In the genomic region with DNA sequence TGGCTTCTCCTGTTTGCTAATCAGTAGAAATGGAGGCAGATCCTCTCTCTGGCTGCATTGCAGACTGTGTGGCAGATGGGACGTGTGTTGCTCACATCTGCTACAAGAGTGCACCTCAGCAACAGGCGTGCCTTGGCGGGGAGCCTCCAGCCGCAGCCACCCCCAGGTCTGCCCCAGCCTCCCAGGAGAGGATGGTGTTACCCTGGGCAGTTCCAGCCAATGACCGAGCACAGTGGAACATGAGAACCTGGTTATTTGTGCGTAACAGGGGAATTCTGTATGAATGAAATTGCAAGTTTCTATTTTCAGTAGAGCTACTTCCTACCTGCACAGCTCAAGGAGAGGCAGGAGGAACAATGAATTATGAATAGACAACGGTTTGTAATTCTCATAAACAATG, we compare ENCODE assay signal across 12 cellular contexts.
DNase-seq lines count a peak whose midpoint lies in the region; ATAC-seq lines count a peak whose summit lies in the region.
"Had no signal": no experiment of that assay in that cellular context is flagged by ENCODE, and none has a peak within 500 bp of the region (broad histone marks: within the 10 kb centered on the region; RNA-seq: fewer than 3 reads in every experiment).

No MANE protein-coding gene starts in this region.

- peak; percentile 17 for DNase-seq in left kidney (ENCODE audit: low read depth, low spot score)
- DNase-seq in NCI-H2196 treated with DMSO at 0.1 percent for 48 hours (lab: John Stamatoyannopoulos, UW; ENCODE audit: unreplicated experiment): no peak
- DNase-seq in pons (ENCODE audit: low spot score): no peak
- no peak for DNase-seq in EL
- DNase-seq in activated naive CD4-positive, alpha-beta T cell treated with anti-CD3 and anti-CD28 coated beads, Interleukin-2, amount 50 U/mL, for 16 hours: no peak
- DNase-seq: activated CD4-positive, alpha-beta T cell treated with anti-CD3 and anti-CD28 coated beads, Interleukin-2, amount 50 U/mL, for 4 hours; DND-41; NCI-H1436; SHP77 treated with DMSO at 0.1 percent for 48 hours had no signal

- ATAC-seq in GM18907 (IDR thresholded peaks at IDR 0.05; ENCODE audit: unreplicated experiment) (peak; percentile 97), GM21717 (IDR thresholded peaks at IDR 0.05; ENCODE audit: unreplicated experiment) (peak; percentile 97), HG03159 (IDR thresholded peaks at IDR 0.05; ENCODE audit: unreplicated experiment) (peak; percentile 73)
